ENCODE assay signal across 8 cellular contexts in genomic region chr1:58903450-58904298, GRCh38.
DNase-seq lines count a peak whose midpoint lies in the region; ATAC-seq and TF ChIP-seq lines count a peak whose summit lies in the region.

No MANE protein-coding gene starts in this region.

- H3K27me3 Mint-ChIP-seq in activated naive CD4-positive, alpha-beta T cell treated with anti-CD3 and anti-CD28 coated beads, Interleukin-2, amount 50 U/mL, for 24 hours: no peaks in the 10 kb centered on the region

- no peaks in the 10 kb centered on the region for H3K79me2 ChIP-seq in SK-N-SH (ENCODE audit: insufficient read depth)

- H3K4me2 ChIP-seq in SK-N-SH: peak overlapping the region; percentile 82

- TF ChIP-seq EP300 in SK-N-SH (IDR thresholded peaks at IDR 0.05; ENCODE audit: borderline replicate concordance in 1 of 2, low read depth in 1 of 2, low read length in 1 of 2) (peak in 1 of 2 experiments; percentile 23; a peak in 1 of 4 replicates), suprapubic skin (IDR thresholded peaks at IDR 0.05) (no peak)

- peak overlapping the region; percentile 73 for H3K9ac ChIP-seq in HUES6 (ENCODE audit: low read length)
- H3K9ac ChIP-seq in SK-N-SH: peak overlapping the region; percentile 88

- TF ChIP-seq POLR2A in suprapubic skin (IDR thresholded peaks at IDR 0.05): peak; percentile 53 to 94

- CTCF ChIA-PET in SK-N-SH (lab: Yijun Ruan, JAX): no interaction called here

- H3K36me3 Mint-ChIP-seq in activated naive CD4-positive, alpha-beta T cell treated with anti-CD3 and anti-CD28 coated beads, Interleukin-2, amount 50 U/mL, for 24 hours: no peaks in the 10 kb centered on the region

- peak; percentile 89 for ATAC-seq in GM21526 (IDR thresholded peaks at IDR 0.05; ENCODE audit: low FRiP score, unreplicated experiment)

- H3K36me3 ChIP-seq in HUES6 (ENCODE audit: control insufficient read depth, insufficient read depth, low read length): no peaks in the 10 kb centered on the region
- H3K36me3 ChIP-seq in SK-N-SH (replicated peaks in 1 of 2; ENCODE audit: control insufficient read depth in 1 of 2, insufficient read depth in 2 of 2, low read length in 1 of 2): no peaks in the 10 kb centered on the region
- H3K36me3 ChIP-seq in suprapubic skin: no peaks in the 10 kb centered on the region

- TF ChIP-seq RAD21 in SK-N-SH (IDR thresholded peaks at IDR 0.05; ENCODE audit: low read length): no peak

- H3K27ac ChIP-seq in HUES6 (ENCODE audit: low read depth, low read length): no peak overlapping the region; the same call in 1 of the 2 replicates
- peak overlapping the region; percentile 80 to 93 for H3K27ac ChIP-seq in SK-N-SH (ENCODE audit: low read depth in 2 of 2, low read length in 1 of 2)
- H3K27ac ChIP-seq in suprapubic skin: peak overlapping the region; percentile 90

- peak; percentile 28 for DNase-seq in DMS79 (lab: John Stamatoyannopoulos, UW)
- DNase-seq in SK-N-SH: peak; percentile 88
- peak; percentile 91 for DNase-seq in globus pallidus (ENCODE audit: low spot score)
- peak; percentile 79 for DNase-seq in occipital lobe (lab: John Stamatoyannopoulos, UW)
- DNase-seq in suprapubic skin (ENCODE audit: low spot score in 2 of 2): peak; percentile 96 to 97

- H3K4me3 ChIP-seq in HUES6 (ENCODE audit: low read depth, low read length) (peak overlapping the region; percentile 56), SK-N-SH (ENCODE audit: low read depth in 2 of 2, low read length in 1 of 2) (peak overlapping the region; percentile 56 to 67), suprapubic skin (peak overlapping the region; percentile 49)

- POLR2A ChIA-PET in SK-N-SH (lab: Yijun Ruan, JAX): interaction anchor here (0.7 to 1.0 kb wide), 4 partner anchors 9 to 784 kb away, joined by 3 read pairs; no protein-coding TSS in a partner anchor

- no peaks in the 10 kb centered on the region for H4K20me1 ChIP-seq in SK-N-SH (ENCODE audit: insufficient read depth)

- TF ChIP-seq CTCF in SK-N-SH (IDR thresholded peaks at IDR 0.05) (no peak), suprapubic skin (IDR thresholded peaks at IDR 0.05) (no peak)

- no peaks in the 10 kb centered on the region for H3K9me3 ChIP-seq in HUES6 (ENCODE audit: control insufficient read depth, insufficient read depth, low read depth, low read length)
- H3K9me3 ChIP-seq in SK-N-SH: no peaks in the 10 kb centered on the region
- H3K9me3 ChIP-seq in suprapubic skin: no peaks in the 10 kb centered on the region

- H3K4me1 Mint-ChIP-seq in activated naive CD4-positive, alpha-beta T cell treated with anti-CD3 and anti-CD28 coated beads, Interleukin-2, amount 50 U/mL, for 24 hours: peaks cover 16% of the 10 kb centered on the region

- H3F3A ChIP-seq in SK-N-SH (replicated peaks; ENCODE audit: insufficient read depth): peaks cover 35% of the 10 kb centered on the region

- H3K4me1 ChIP-seq in HUES6 (ENCODE audit: control insufficient read depth, insufficient read depth, low read length) (peaks cover 24% of the 10 kb centered on the region; the same call in 1 of the 2 replicates), SK-N-SH (ENCODE audit: control insufficient read depth in 1 of 2, insufficient read depth in 2 of 2, low read depth in 1 of 2, low read length in 1 of 2) (peaks cover 16 to 20% of the 10 kb centered on the region in 2 experiments; a peak in 3 of 4 replicates), suprapubic skin (peaks cover 21% of the 10 kb centered on the region)

- peak overlapping the region; percentile 81 for H3K4me3 Mint-ChIP-seq in activated naive CD4-positive, alpha-beta T cell treated with anti-CD3 and anti-CD28 coated beads, Interleukin-2, amount 50 U/mL, for 24 hours

- WGBS in SK-N-SH (ENCODE audit: low lambda C conversion rate): 31% methylated on average over 10 of the region's 73 CpGs
- under 1% methylated on average over 34 of the region's 73 CpGs for WGBS in suprapubic skin

- peak overlapping the region; percentile 80 for H2AFZ ChIP-seq in SK-N-SH (ENCODE audit: low read depth)

- H3K27me3 ChIP-seq in HUES6 (ENCODE audit: control insufficient read depth, insufficient read depth, low read length) (no peaks in the 10 kb centered on the region; the same call in 1 of the 2 replicates), SK-N-SH (ENCODE audit: insufficient read depth) (no peaks in the 10 kb centered on the region), suprapubic skin (no peaks in the 10 kb centered on the region)

- no peaks in the 10 kb centered on the region for H3K9me2 ChIP-seq in SK-N-SH

- no peaks in the 10 kb centered on the region for H3K9me3 Mint-ChIP-seq in activated naive CD4-positive, alpha-beta T cell treated with anti-CD3 and anti-CD28 coated beads, Interleukin-2, amount 50 U/mL, for 24 hours

- H3K27ac Mint-ChIP-seq in activated naive CD4-positive, alpha-beta T cell treated with anti-CD3 and anti-CD28 coated beads, Interleukin-2, amount 50 U/mL, for 24 hours: peak overlapping the region; percentile 30

TF ChIP-seq in SK-N-SH, 30 proteins besides CTCF, POLR2A, EP300 and RAD21 (continues in another document):
- TF ChIP-seq POLR2AphosphoS5 (IDR thresholded peaks at IDR 0.05; ENCODE audit: low read depth, low read length) (peak; percentile 82), RCOR1 (IDR thresholded peaks at IDR 0.05; ENCODE audit: low read length) (no peak), RFX5 (IDR thresholded peaks at IDR 0.05; ENCODE audit: low read length) (no peak), IRF3 (IDR thresholded peaks at IDR 0.05; ENCODE audit: low read depth, low read length) (no peak), USF1 (IDR thresholded peaks at IDR 0.05; ENCODE audit: borderline replicate concordance, low read depth) (no peak), PBX3 (IDR thresholded peaks at IDR 0.05) (peak; percentile 6), GATA2 (CRISPR knock-in tag; IDR thresholded peaks at IDR 0.05) (no peak), SMC3 (IDR thresholded peaks at IDR 0.05; ENCODE audit: low read depth, low read length) (no peak), SIN3A (IDR thresholded peaks at IDR 0.05; ENCODE audit: borderline replicate concordance, low read depth, low read length) (0 out of 2 replicates have a peak, but pooled peaks have one; percentile 38), MXI1 (IDR thresholded peaks at IDR 0.05; ENCODE audit: low read depth, low read length) (no peak), FOSL2 (IDR thresholded peaks at IDR 0.05; ENCODE audit: borderline replicate concordance, low read depth) (no peak), USF2 (IDR thresholded peaks at IDR 0.05; ENCODE audit: borderline replicate concordance, low read depth, low read length) (no peak), MEF2A (IDR thresholded peaks at IDR 0.05; ENCODE audit: borderline replicate concordance, low read depth) (no peak), FOXM1 (IDR thresholded peaks at IDR 0.05; ENCODE audit: low read depth) (no peak), NFIC (IDR thresholded peaks at IDR 0.05; ENCODE audit: borderline replicate concordance) (no peak), FOXJ3 (CRISPR knock-in tag; IDR thresholded peaks at IDR 0.05) (no peak), RXRA (IDR thresholded peaks at IDR 0.05; ENCODE audit: borderline replicate concordance, low read depth) (peak; percentile 23; the same call in 1 of the 2 replicates), JUND (IDR thresholded peaks at IDR 0.05) (no peak), TEAD4 (IDR thresholded peaks at IDR 0.05; ENCODE audit: borderline replicate concordance, insufficient read depth) (0 out of 2 replicates have a peak, but pooled peaks have one; percentile 9), NRF1 (IDR thresholded peaks at IDR 0.05; ENCODE audit: low read depth, low read length) (peak; percentile 18; the same call in 1 of the 2 replicates)

Comparison
In these comparisons a context has a peak if more than half of its experiments do, and no peak if none do; other contexts are left out.
1. DNase-seq: peak in every context shown above with its lines; median percentile 96 in suprapubic skin; 91 in globus pallidus; 88 in SK-N-SH; 79 in occipital lobe; 28 in DMS79.